8 cellular contexts compared by ENCODE assay signal in the genomic region with DNA sequence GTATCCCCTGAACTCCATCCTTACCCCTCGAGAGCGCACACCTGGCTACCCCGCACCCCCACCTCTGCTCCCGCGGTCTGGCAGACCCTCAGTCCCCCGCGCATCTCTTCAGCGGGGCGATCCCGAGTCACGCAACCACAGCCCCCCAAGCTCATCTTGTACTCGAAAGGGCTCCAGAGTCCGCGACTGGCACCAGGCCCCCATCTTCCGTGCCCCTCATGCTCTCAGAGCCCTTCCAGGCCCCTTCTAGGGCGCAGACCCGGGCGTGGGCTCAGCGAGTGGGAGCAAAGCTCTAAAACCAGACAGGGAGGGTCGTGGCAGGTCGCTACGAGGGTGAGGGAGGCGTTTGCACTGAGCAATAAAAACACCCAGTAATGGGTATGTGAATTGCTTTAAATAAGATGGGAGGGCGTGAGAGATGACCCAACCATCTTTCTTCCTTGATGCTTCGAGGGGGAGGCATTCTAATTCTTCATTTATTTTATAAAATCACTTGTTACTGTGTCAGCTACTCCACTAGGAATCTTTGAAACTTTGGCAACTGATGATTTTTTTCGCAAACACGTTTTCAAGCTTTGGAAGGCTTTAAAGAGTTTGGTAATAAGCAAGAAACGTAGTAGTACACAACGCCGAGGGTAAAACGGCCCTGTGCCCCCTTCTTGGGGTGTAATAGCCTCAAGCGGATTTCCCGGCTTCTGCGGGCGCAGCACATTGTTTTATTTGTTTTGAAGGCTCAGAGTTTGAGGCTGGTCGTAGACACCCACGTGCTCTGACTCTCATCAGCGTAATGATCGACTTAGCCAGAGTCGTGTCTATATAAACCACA. TPM values are rescaled to one million over a fixed set of nuclear protein-coding genes. Genes with fewer than 3 reads are reported as not detected.
DNase-seq lines count a peak whose midpoint lies in the region; TF ChIP-seq lines count a peak whose summit lies in the region.

No MANE protein-coding gene starts in this region.

- peak overlapping the region; percentile 97 for H3K27ac Mint-ChIP-seq in activated CD4-positive, alpha-beta memory T cell treated with anti-CD3 and anti-CD28 coated beads for 36 hours
- H3K27ac Mint-ChIP-seq in osteocyte (ENCODE audit: unreplicated experiment), result peak overlapping the region; percentile 87

- intact Hi-C loops in activated CD4-positive, alpha-beta memory T cell treated with anti-CD3 and anti-CD28 coated beads for 36 hours (cut with micrococcal nuclease), result loop anchor here (1.0 to 5.0 kb wide), 5 partner anchors 167 to 592 kb away; no protein-coding TSS in a partner anchor

- H3K4me3 ChIP-seq in epithelial cell of proximal tubule (ENCODE audit: low read depth, low read length), result peak overlapping the region; percentile 85

- H3K4me3 Mint-ChIP-seq in activated CD4-positive, alpha-beta memory T cell treated with anti-CD3 and anti-CD28 coated beads for 36 hours, result peak overlapping the region; percentile 87
- H3K4me3 Mint-ChIP-seq in osteocyte (ENCODE audit: unreplicated experiment), result peak overlapping the region; percentile 97

- TF ChIP-seq CTCF in epithelial cell of proximal tubule (conservative IDR thresholded peaks at IDR 0.05; ENCODE audit: low read depth, low read length) (no peak), osteocyte (IDR thresholded peaks at IDR 0.05) (no peak)

- peaks cover 50% of the 10 kb centered on the region for H3K4me1 Mint-ChIP-seq in activated CD4-positive, alpha-beta memory T cell treated with anti-CD3 and anti-CD28 coated beads for 36 hours (ENCODE audit: low read depth)
- peaks cover 58% of the 10 kb centered on the region for H3K4me1 Mint-ChIP-seq in osteocyte (ENCODE audit: unreplicated experiment)

- peak; percentile 24 to 37 for DNase-seq in NOMO-1 (lab: John Stamatoyannopoulos, UW; ENCODE audit: unreplicated experiment in 2 of 2)
- DNase-seq in NOMO-1 treated with dmso at 0.1 percent for 144 hours (lab: John Stamatoyannopoulos, UW; ENCODE audit: unreplicated experiment), result no peak
- DNase-seq in activated CD4-positive, alpha-beta memory T cell treated with anti-CD3 and anti-CD28 coated beads for 36 hours, result peak; percentile 80
- DNase-seq in epithelial cell of proximal tubule (ENCODE audit: low read depth), result no peak
- DNase-seq in osteocyte (ENCODE audit: extremely low spot score, unreplicated experiment), result no peak
- DNase-seq in medulla oblongata (ENCODE audit: extremely low spot score), result no peak
- no peak for DNase-seq in activated CD4-positive, CD25-positive, alpha-beta regulatory T cell treated with anti-CD3 and anti-CD28 coated beads, Interleukin-2, amount 50 U/mL, for 72 hours
- no peak for DNase-seq in LoVo (ENCODE audit: low spot score)

- CTCF ChIA-PET in activated CD4-positive, alpha-beta memory T cell treated with anti-CD3 and anti-CD28 coated beads for 36 hours (lab: Charles Lee), result interaction anchor here (0.6 to 3.5 kb wide), 12 partner anchors 28 to 945 kb away, joined by 3 to 16 read pairs (median 4); partner anchors contain the start of gene SUPT3H

- H3K9me3 Mint-ChIP-seq in activated CD4-positive, alpha-beta memory T cell treated with anti-CD3 and anti-CD28 coated beads for 36 hours, result no peaks in the 10 kb centered on the region
- no peaks in the 10 kb centered on the region for H3K9me3 Mint-ChIP-seq in osteocyte (ENCODE audit: unreplicated experiment)

- peaks cover 30% of the 10 kb centered on the region for H3K36me3 Mint-ChIP-seq in activated CD4-positive, alpha-beta memory T cell treated with anti-CD3 and anti-CD28 coated beads for 36 hours
- peaks cover 1% of the 10 kb centered on the region for H3K36me3 Mint-ChIP-seq in osteocyte (ENCODE audit: unreplicated experiment)

- POLR2A ChIA-PET in activated CD4-positive, alpha-beta memory T cell treated with anti-CD3 and anti-CD28 coated beads for 36 hours (lab: Charles Lee), result interaction anchor here (0.9 to 4.1 kb wide), 16 partner anchors 11 to 779 kb away, joined by 3 to 27 read pairs (median 3); partner anchors contain the start of gene SUPT3H

- peaks cover 2% of the 10 kb centered on the region for H3K27me3 Mint-ChIP-seq in activated CD4-positive, alpha-beta memory T cell treated with anti-CD3 and anti-CD28 coated beads for 36 hours
- H3K27me3 Mint-ChIP-seq in osteocyte (ENCODE audit: unreplicated experiment), result no peaks in the 10 kb centered on the region

RNA-seq across cellular contexts. Expression of gene SUPT3H, which starts 42.6 kb away (rescaled TPM):
- total RNA-seq in activated CD4-positive, alpha-beta memory T cell treated with anti-CD3 and anti-CD28 coated beads for 36 hours, result 10 to 100 TPM; 17.4 to 18.2 TPM
- total RNA-seq in epithelial cell of proximal tubule, result 11.5 and 21.8 TPM in 2 replicates
- total RNA-seq in osteocyte, result 13.2 and 15.1 TPM in 2 replicates

Comparison
In these comparisons a context has a peak if more than half of its experiments do, and no peak if none do; other contexts are left out.
1. DNase-seq: peak in NOMO-1 (2 of 2) and activated CD4-positive, alpha-beta memory T cell treated with anti-CD3 and anti-CD28 coated beads for 36 hours (single experiment); none in NOMO-1 treated with dmso at 0.1 percent for 144 hours (single experiment), epithelial cell of proximal tubule (single experiment), osteocyte (single experiment), medulla oblongata (single experiment), activated CD4-positive, CD25-positive, alpha-beta regulatory T cell treated with anti-CD3 and anti-CD28 coated beads, Interleukin-2, amount 50 U/mL, for 72 hours (single experiment) and LoVo (single experiment).